9 cellular contexts compared by ENCODE assay signal in genomic region chr6:117676577-117677218, GRCh38. TPM values are rescaled to one million over a fixed set of nuclear protein-coding genes. Genes with fewer than 3 reads are reported as not detected.
A peak's percentile ranks its signal among the peaks of the same experiment; 100 is the strongest.
DNase-seq lines count a peak whose midpoint lies in the region; ATAC-seq lines count a peak whose summit lies in the region.
"Had no signal": no experiment of that assay in that cellular context is flagged by ENCODE, and none has a peak within 500 bp of the region (broad histone marks: within the 10 kb centered on the region; RNA-seq: fewer than 3 reads in every experiment).

No MANE protein-coding gene starts in this region.

- H3K27me3 ChIP-seq in iPS-18a (ENCODE audit: control insufficient read depth, insufficient read depth, low read length) = no peaks in the 10 kb centered on the region
- H3K27me3 ChIP-seq in stomach smooth muscle (ENCODE audit: control insufficient read depth in 1 of 2, insufficient read depth in 2 of 2, low read length in 2 of 2) = no peaks in the 10 kb centered on the region

- peaks cover 5% of the 10 kb centered on the region for H3K9me3 Mint-ChIP-seq in activated CD4-positive, alpha-beta T cell treated with anti-CD3 and anti-CD28 coated beads for 36 hours (ENCODE audit: low read depth)
- no peaks in the 10 kb centered on the region for H3K9me3 Mint-ChIP-seq in activated T-helper 17 cell treated with anti-CD3 and anti-CD28 coated beads, Interleukin-2, amount 50 U/mL, for 72 hours

- no peaks in the 10 kb centered on the region for H3K27me3 Mint-ChIP-seq in activated CD4-positive, alpha-beta T cell treated with anti-CD3 and anti-CD28 coated beads for 36 hours
- no peaks in the 10 kb centered on the region for H3K27me3 Mint-ChIP-seq in activated T-helper 17 cell treated with anti-CD3 and anti-CD28 coated beads, Interleukin-2, amount 50 U/mL, for 72 hours

- intact Hi-C loops in activated CD4-positive, alpha-beta T cell treated with anti-CD3 and anti-CD28 coated beads for 36 hours (cut with DNase I, micrococcal nuclease) = loop anchor here (2.0 to 10.0 kb wide), 8 partner anchors 59 to 1671 kb away; partner anchors contain the start of genes ASF1A (in 1 of the 2), CEP85L (in 1 of the 2), FAM184A (in 1 of the 2) and MAN1A1 (in 1 of the 2)

- H3K27ac ChIP-seq in iPS-18a (ENCODE audit: low read length) (no peak overlapping the region), stomach smooth muscle (ENCODE audit: low read length) (no peak overlapping the region)

- peak overlapping the region; percentile 80 for H3K4me3 Mint-ChIP-seq in activated CD4-positive, alpha-beta T cell treated with anti-CD3 and anti-CD28 coated beads for 36 hours
- peak overlapping the region; percentile 93 for H3K4me3 Mint-ChIP-seq in activated T-helper 17 cell treated with anti-CD3 and anti-CD28 coated beads, Interleukin-2, amount 50 U/mL, for 72 hours

- DNase-seq in activated CD4-positive, alpha-beta T cell treated with anti-CD3 and anti-CD28 coated beads for 36 hours = no peak
- DNase-seq in activated CD4-positive, alpha-beta T cell treated with anti-CD3 and anti-CD28 coated beads for 48 hours = no peak
- DNase-seq in DMS79 treated with DMSO at 0.1 percent for 48 hours (lab: John Stamatoyannopoulos, UW) = no peak
- DNase-seq: cortex of kidney had no signal

- H3K9me3 ChIP-seq in iPS-18a (ENCODE audit: control insufficient read depth, low read depth, low read length) (no peaks in the 10 kb centered on the region), stomach smooth muscle (ENCODE audit: control insufficient read depth in 2 of 2, low read length in 2 of 2) (no peaks in the 10 kb centered on the region)

- peaks cover 37% of the 10 kb centered on the region for H3K36me3 Mint-ChIP-seq in activated CD4-positive, alpha-beta T cell treated with anti-CD3 and anti-CD28 coated beads for 36 hours (ENCODE audit: low read depth)
- H3K36me3 Mint-ChIP-seq in activated T-helper 17 cell treated with anti-CD3 and anti-CD28 coated beads, Interleukin-2, amount 50 U/mL, for 72 hours (ENCODE audit: low read depth) = peaks cover 61% of the 10 kb centered on the region

- peaks cover 61% of the 10 kb centered on the region for H3K4me1 Mint-ChIP-seq in activated CD4-positive, alpha-beta T cell treated with anti-CD3 and anti-CD28 coated beads for 36 hours
- H3K4me1 Mint-ChIP-seq in activated T-helper 17 cell treated with anti-CD3 and anti-CD28 coated beads, Interleukin-2, amount 50 U/mL, for 72 hours = peaks cover 46% of the 10 kb centered on the region

- H3K4me1 ChIP-seq in iPS-18a (ENCODE audit: control insufficient read depth, low read depth, low read length) = peaks cover 9% of the 10 kb centered on the region
- H3K4me1 ChIP-seq in stomach smooth muscle (ENCODE audit: control insufficient read depth, insufficient read depth, low read length) = peaks cover 14% of the 10 kb centered on the region

- CTCF ChIA-PET in activated CD4-positive, alpha-beta T cell treated with anti-CD3 and anti-CD28 coated beads for 36 hours (lab: Charles Lee) = no interaction called here

- no peaks in the 10 kb centered on the region for H3K36me3 ChIP-seq in iPS-18a (ENCODE audit: control insufficient read depth, low read depth, low read length)
- no peaks in the 10 kb centered on the region for H3K36me3 ChIP-seq in stomach smooth muscle (ENCODE audit: control insufficient read depth in 2 of 2, insufficient read depth in 2 of 2, low read length in 2 of 2)

- POLR2A ChIA-PET in activated CD4-positive, alpha-beta T cell treated with anti-CD3 and anti-CD28 coated beads for 36 hours (lab: Charles Lee) = interaction anchor here (0.6 kb wide), 1 partner anchor 1007 kb away, joined by 4 read pairs; no protein-coding TSS in a partner anchor

- H3K9ac ChIP-seq in iPS-18a (ENCODE audit: low read length) (no peak overlapping the region), stomach smooth muscle (ENCODE audit: low read length in 2 of 2) (no peak overlapping the region)

- peak overlapping the region; percentile 78 for H3K4me3 ChIP-seq in iPS-18a (ENCODE audit: low read length)
- peak overlapping the region; percentile 38 to 85 for H3K4me3 ChIP-seq in stomach smooth muscle (ENCODE audit: low read length in 2 of 2)

- peak overlapping the region; percentile 84 for H3K27ac Mint-ChIP-seq in activated CD4-positive, alpha-beta T cell treated with anti-CD3 and anti-CD28 coated beads for 36 hours
- peak overlapping the region; percentile 11 for H3K27ac Mint-ChIP-seq in activated T-helper 17 cell treated with anti-CD3 and anti-CD28 coated beads, Interleukin-2, amount 50 U/mL, for 72 hours

- ATAC-seq in activated CD4-positive, alpha-beta T cell treated with anti-CD3 and anti-CD28 coated beads for 36 hours = no peak
- no peak for ATAC-seq in activated T-helper 17 cell treated with anti-CD3 and anti-CD28 coated beads, Interleukin-2, amount 50 U/mL, for 72 hours (replicated peaks)
- ATAC-seq in GM18498 (IDR thresholded peaks at IDR 0.05; ENCODE audit: unreplicated experiment) (no peak), GM18870 (IDR thresholded peaks at IDR 0.05; ENCODE audit: unreplicated experiment) (no peak)

RNA-seq across cellular contexts. Expression of gene NUS1, which starts 1.4 kb away (rescaled TPM):
- total RNA-seq in activated CD4-positive, alpha-beta T cell treated with anti-CD3 and anti-CD28 coated beads for 36 hours = 10 to 100 TPM; 34.0 to 38.3 TPM
- total RNA-seq in activated T-helper 17 cell treated with anti-CD3 and anti-CD28 coated beads, Interleukin-2, amount 50 U/mL, for 72 hours = 10 to 100 TPM; 34.5 to 43.5 TPM
